1 cellular context compared by ENCODE assay signal in genomic region chr12:46432325-46432724, GRCh38.
TF ChIP-seq lines count a peak whose summit lies in the region.

No MANE protein-coding gene starts in this region.

TF ChIP-seq in SK-N-SH treated with all-trans-retinoic acid at 6 μM for 48 hours, 23 proteins besides CTCF, POLR2A, EP300 and RAD21 (continued from another document):
- no peak for TF ChIP-seq PATZ1 (CRISPR knock-in tag; IDR thresholded peaks at IDR 0.05; ENCODE audit: borderline replicate concordance)
- no peak for TF ChIP-seq ISL1 (CRISPR knock-in tag; IDR thresholded peaks at IDR 0.05)
- no peak for TF ChIP-seq ESRRG (CRISPR knock-in tag; IDR thresholded peaks at IDR 0.05)
- TF ChIP-seq ZFP30 (CRISPR knock-in tag; IDR thresholded peaks at IDR 0.05), result no peak
- no peak for TF ChIP-seq TOX (CRISPR knock-in tag; IDR thresholded peaks at IDR 0.05; ENCODE audit: borderline replicate concordance)
- no peak for TF ChIP-seq ZNF8 (CRISPR knock-in tag; IDR thresholded peaks at IDR 0.05)
- no peak for TF ChIP-seq SNAI2 (CRISPR knock-in tag; IDR thresholded peaks at IDR 0.05)
- no peak for TF ChIP-seq TSHZ2 (CRISPR knock-in tag; IDR thresholded peaks at IDR 0.05)
- TF ChIP-seq, protein P1, sequence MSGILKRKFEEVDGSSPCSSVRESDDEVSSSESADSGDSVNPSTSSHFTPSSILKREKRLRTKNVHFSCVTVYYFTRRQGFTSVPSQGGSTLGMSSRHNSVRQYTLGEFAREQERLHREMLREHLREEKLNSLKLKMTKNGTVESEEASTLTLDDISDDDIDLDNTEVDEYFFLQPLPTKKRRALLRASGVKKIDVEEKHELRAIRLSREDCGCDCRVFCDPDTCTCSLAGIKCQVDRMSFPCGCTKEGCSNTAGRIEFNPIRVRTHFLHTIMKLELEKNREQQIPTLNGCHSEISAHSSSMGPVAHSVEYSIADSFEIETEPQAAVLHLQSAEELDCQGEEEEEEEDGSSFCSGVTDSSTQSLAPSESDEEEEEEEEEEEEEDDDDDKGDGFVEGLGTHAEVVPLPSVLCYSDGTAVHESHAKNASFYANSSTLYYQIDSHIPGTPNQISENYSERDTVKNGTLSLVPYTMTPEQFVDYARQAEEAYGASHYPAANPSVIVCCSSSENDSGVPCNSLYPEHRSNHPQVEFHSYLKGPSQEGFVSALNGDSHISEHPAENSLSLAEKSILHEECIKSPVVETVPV (CRISPR knock-in tag; IDR thresholded peaks at IDR 0.05), result no peak
- no peak for TF ChIP-seq POU6F1 (CRISPR knock-in tag; IDR thresholded peaks at IDR 0.05; ENCODE audit: borderline replicate concordance, low read depth)
- TF ChIP-seq CSDC2 (CRISPR knock-in tag; IDR thresholded peaks at IDR 0.05), result no peak
